Comparison of ENCODE assay signal across 8 cellular contexts in the genomic region with DNA sequence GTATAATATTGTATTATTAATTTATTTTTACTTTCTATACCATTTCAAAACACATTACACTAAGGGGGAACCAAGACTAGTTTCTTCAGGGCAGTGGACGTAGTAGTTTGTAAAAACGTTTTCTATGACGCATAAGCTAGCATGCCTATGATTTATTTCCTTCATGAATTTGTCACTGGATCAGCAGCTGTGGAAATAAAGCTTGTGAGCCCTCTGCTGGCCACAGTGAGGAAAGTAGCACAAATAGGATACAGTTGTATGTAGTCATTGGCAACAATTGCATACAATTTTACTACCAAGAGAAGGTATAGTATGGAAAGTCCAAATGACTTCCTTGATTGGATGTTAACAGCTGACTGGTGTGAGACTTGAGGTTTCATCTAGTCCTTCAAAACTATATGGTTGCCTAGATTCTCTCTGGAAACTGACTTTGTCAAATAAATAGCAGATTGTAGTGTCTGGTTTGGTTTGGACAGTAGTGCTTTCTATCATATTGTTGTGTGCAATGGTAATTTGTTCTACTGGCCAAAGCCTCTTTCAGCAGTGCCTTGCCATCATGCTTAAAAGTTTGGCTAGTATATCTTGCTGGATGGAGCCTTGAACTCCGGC. TPM values are rescaled to one million over a fixed set of nuclear protein-coding genes. Genes with fewer than 3 reads are reported as not detected.
A peak's percentile ranks its signal among the peaks of the same experiment; 100 is the strongest.
DNase-seq lines count a peak whose midpoint lies in the region; ATAC-seq, FAIRE-seq and TF ChIP-seq lines count a peak whose summit lies in the region.

No MANE protein-coding gene starts in this region.

- no peak overlapping the region for H2AFZ ChIP-seq in GM12878 (ENCODE audit: control insufficient read depth, low read depth, low read length)

- BruUV-seq in GM12878 (replicated peaks; lab: Mats Ljungman, UMichigan): no TSS peak

- RAD21 ChIA-PET in GM12878 (lab: Charles Lee; ENCODE audit: unreplicated experiment): interaction anchor here (0.6 to 3.3 kb wide), 29 partner anchors 18 to 274 kb away, joined by 3 to 55 read pairs (median 5); a partner anchor contains a TSS

- POLR2A ChIA-PET in GM12878 (lab: Charles Lee): interaction anchor here (1.1 to 1.2 kb wide), 2 partner anchors 62 to 73 kb away, joined by 4 read pairs; a partner anchor contains a TSS

- 23% methylated on average over 4 of the region's 4 CpGs for WGBS in GM12878 (ENCODE audit: insufficient coverage, insufficient replicate concordance, low lambda C conversion rate, missing lambda C conversion rate)

- TF ChIP-seq CTCF in GM12878 (IDR thresholded peaks at IDR 0.05 in 2 of 3, conservative IDR thresholded peaks at IDR 0.05 in 1 of 3; ENCODE audit: control insufficient read depth in 2 of 3, extremely low read depth in 1 of 3, insufficient read depth in 1 of 3, low read depth in 3 of 3, low read length in 3 of 3): peak; percentile 69 to 91 (median 81); a peak in 5 of 6 replicates

- DNase-seq in A172 (ENCODE audit: low spot score) (peak; percentile 66), GM18507 (ENCODE audit: extremely low spot score, insufficient read length, low read depth) (no peak), NCI-H187 (lab: John Stamatoyannopoulos, UW) (peak; percentile 27 to 60), T-helper 2 cell (peak in 3 of 5 experiments; percentile 15 to 71 (median 24)), GM12878 (ENCODE audit: low read depth, low spot score) (peak; percentile 25), hypothalamus (lab: John Stamatoyannopoulos, UW) (peak in 27 of 51 donors; percentile 2 to 68 (median 24))
- peak; percentile 23 to 33 for DNase-seq in stimulated activated CD4-positive, alpha-beta T cell treated with anti-CD3 and anti-CD28 coated beads, Interleukin-12 subunit alpha, Interleukin-12 subunit beta, amount 100 ng/mL, for 24 hours (ENCODE audit: low read depth in 2 of 2)

- H3K27ac ChIP-seq in GM12878 (ENCODE audit: control insufficient read depth, insufficient read depth): no peak overlapping the region

- no peak for TF ChIP-seq EP300 in GM12878 (IDR thresholded peaks at IDR 0.05; ENCODE audit: borderline replicate concordance in 1 of 2, control insufficient read depth in 1 of 2, low read depth in 2 of 2, low read length in 2 of 2)

- H3K4me3 ChIP-seq in GM12878: no peak overlapping the region

- CTCF ChIA-PET in GM12878 (lab: Yijun Ruan, JAX): interaction anchor here (0.8 to 7.6 kb wide), 36 partner anchors 10 to 353 kb away, joined by 3 to 126 read pairs (median 5); a partner anchor contains a TSS

- no peaks in the 10 kb centered on the region for H4K20me1 ChIP-seq in GM12878 (ENCODE audit: control insufficient read depth, insufficient read depth)

- FAIRE-seq in GM18507 (lab: Jason Lieb, UNC) (peak; percentile 84), GM12878 (lab: Jason Lieb, UNC) (peak; percentile 80)

- TF ChIP-seq POLR2A in GM12878 (IDR thresholded peaks at IDR 0.05; ENCODE audit: low read depth, low read length): no peak

- ATAC-seq in GM12878 (peak; percentile 96), HG03460 (IDR thresholded peaks at IDR 0.05; ENCODE audit: unreplicated experiment) (no peak)

- intact Hi-C loops in GM12878 (cut with micrococcal nuclease; ENCODE audit: unreplicated experiment): loop anchor here (1.0 to 5.0 kb wide), 5 partner anchors 62 to 333 kb away; a partner anchor contains a TSS

- H3K9me3 ChIP-seq in GM12878 (replicated peaks; ENCODE audit: control insufficient read depth, insufficient read depth, low read length): no peaks in the 10 kb centered on the region

- H3K4me1 ChIP-seq in GM12878 (ENCODE audit: control insufficient read depth, insufficient read depth, low read length): no peaks in the 10 kb centered on the region

- TF ChIP-seq RAD21 in GM12878 (IDR thresholded peaks at IDR 0.05; ENCODE audit: insufficient read depth, low read depth, low read length): peak; percentile 92

- in situ Hi-C loops in GM12878 (cut with MboI): loop anchor here (5.0 kb wide), 1 partner anchor 208 kb away; no protein-coding TSS in a partner anchor

- H3K9ac ChIP-seq in GM12878 (ENCODE audit: control insufficient read depth, insufficient read depth, low read length): no peak overlapping the region

- H3K27me3 ChIP-seq in GM12878 (replicated peaks in 1 of 2; ENCODE audit: control insufficient read depth in 2 of 2, insufficient read depth in 2 of 2, low read length in 1 of 2): no peaks in the 10 kb centered on the region

- H3K36me3 ChIP-seq in GM12878 (ENCODE audit: control insufficient read depth in 2 of 2, insufficient read depth in 2 of 2, low read length in 1 of 2): peaks cover 3 to 19% of the 10 kb centered on the region in 2 experiments

- no peaks in the 10 kb centered on the region for H3K79me2 ChIP-seq in GM12878 (ENCODE audit: control insufficient read depth, insufficient read depth, low read length)

- no peak overlapping the region for H3K4me2 ChIP-seq in GM12878 (ENCODE audit: control insufficient read depth, insufficient read depth)

- SMC1A ChIA-PET in GM12878 (lab: Charles Lee; ENCODE audit: uncharacterized antibody, unreplicated experiment): interaction anchor here (0.6 to 3.8 kb wide), 43 partner anchors 9 to 330 kb away, joined by 3 to 62 read pairs (median 6); a partner anchor contains a TSS

TF ChIP-seq in GM12878, 131 proteins besides CTCF, POLR2A, EP300 and RAD21 (continues in another document):
- TF ChIP-seq JUNB (IDR thresholded peaks at IDR 0.05) (no peak), YY1 (IDR thresholded peaks at IDR 0.05; ENCODE audit: low read depth, low read length) (0 out of 2 replicates have a peak, but pooled peaks have one; percentile 26), SMC3 (IDR thresholded peaks at IDR 0.05; ENCODE audit: borderline replicate concordance, low read length) (peak; percentile 98), WRNIP1 (IDR thresholded peaks at IDR 0.05; ENCODE audit: borderline replicate concordance, low read depth, low read length) (0 out of 2 replicates have a peak, but pooled peaks have one; percentile 37), ETV6 (conservative IDR thresholded peaks at IDR 0.05 in 1 of 2, IDR thresholded peaks at IDR 0.05 in 1 of 2; ENCODE audit: borderline replicate concordance in 1 of 2, low read depth in 1 of 2) (no peak), SMARCA5 (IDR thresholded peaks at IDR 0.05) (0 out of 2 replicates have a peak, but pooled peaks have one; percentile 59), YBX1 (IDR thresholded peaks at IDR 0.05) (no peak), RUNX3 (IDR thresholded peaks at IDR 0.05; ENCODE audit: low read length) (no peak), CREB1 (IDR thresholded peaks at IDR 0.05; ENCODE audit: low read depth) (peak; percentile 88), ATF7 (IDR thresholded peaks at IDR 0.05; ENCODE audit: low read depth) (0 out of 2 replicates have a peak, but pooled peaks have one; percentile 23), RELA (IDR thresholded peaks at IDR 0.05; ENCODE audit: borderline replicate concordance, partially characterized antibody) (no peak), ZNF24 (IDR thresholded peaks at IDR 0.05) (0 out of 2 replicates have a peak, but pooled peaks have one; percentile 9), CREM (IDR thresholded peaks at IDR 0.05; ENCODE audit: low read depth) (peak; percentile 60; the same call in 1 of the 2 replicates), RCOR1 (conservative IDR thresholded peaks at IDR 0.05; ENCODE audit: low read depth, low read length) (no peak), RFX5 (IDR thresholded peaks at IDR 0.05; ENCODE audit: low read depth, low read length) (no peak), TCF12 (IDR thresholded peaks at IDR 0.05; ENCODE audit: low read depth, low read length) (0 out of 2 replicates have a peak, but pooled peaks have one; percentile 25), MXI1 (IDR thresholded peaks at IDR 0.05; ENCODE audit: low read depth, low read length) (peak; percentile 26; the same call in 1 of the 2 replicates)
- TF ChIP-seq, protein P1, sequence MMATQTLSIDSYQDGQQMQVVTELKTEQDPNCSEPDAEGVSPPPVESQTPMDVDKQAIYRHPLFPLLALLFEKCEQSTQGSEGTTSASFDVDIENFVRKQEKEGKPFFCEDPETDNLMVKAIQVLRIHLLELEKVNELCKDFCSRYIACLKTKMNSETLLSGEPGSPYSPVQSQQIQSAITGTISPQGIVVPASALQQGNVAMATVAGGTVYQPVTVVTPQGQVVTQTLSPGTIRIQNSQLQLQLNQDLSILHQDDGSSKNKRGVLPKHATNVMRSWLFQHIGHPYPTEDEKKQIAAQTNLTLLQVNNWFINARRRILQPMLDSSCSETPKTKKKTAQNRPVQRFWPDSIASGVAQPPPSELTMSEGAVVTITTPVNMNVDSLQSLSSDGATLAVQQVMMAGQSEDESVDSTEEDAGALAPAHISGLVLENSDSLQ (IDR thresholded peaks at IDR 0.05): peak; percentile 38; the same call in 1 of the 2 replicates

RNA-seq across cellular contexts. Expression of a gene that starts 24.3 kb away (rescaled TPM):
- not detected in 2 replicates for total RNA-seq in A172 (2014; rRNA removed; shearing (Covaris generic))
- 0.15 and 0.21 TPM in 2 replicates for total RNA-seq in GM12878 (2013; cell fraction: nucleolus; rRNA removed)
- total RNA-seq in GM12878 (2014; rRNA removed) (0.06 TPM in 1 of 2 replicates, not detected in the other), GM12878 (2014; rRNA removed; fragmentation: Illumina TruSeq; extraction: Trizol) (0.05 TPM in 1 of 2 replicates, not detected in the other), GM12878 (2021) (0.08 TPM in 1 of 2 replicates, not detected in the other)
- not detected for polyA plus RNA-seq in GM12878 (2011; ENCODE audit: low read depth)
- polyA plus RNA-seq in GM12878 (2011; rRNA removed) (0.01 and 0.03 TPM in 2 replicates), GM12878 (2014; fragmentation: Illumina TruSeq; extraction: Trizol) (0.01 TPM in 1 of 2 replicates, not detected in the other), GM12878 (2014; fragmentation: Nextera tagmentation; extraction: Ambion mirVana) (not detected), GM12878 (2014; rRNA removed) (0.03 TPM in 1 of 2 replicates, not detected in the other), GM12878 (2016; fragmentation: Nextera tagmentation; extraction: Ambion mirVana) (not detected)
- 0.01 and 0.02 TPM in 2 replicates for polyA plus RNA-seq in GM12878 (2011; cell fraction: cytosol; rRNA removed)
- 0.06 TPM in 2 replicates for polyA plus RNA-seq in GM12878 (2011; cell fraction: nucleus; rRNA removed)
- polyA plus RNA-seq in GM12878 (2012): 0.01 and 0.04 TPM in 2 replicates
- polyA minus RNA-seq in GM12878 (2011; rRNA and poly(A)+ RNA removed): not detected in 2 replicates
- not detected in 2 replicates for polyA minus RNA-seq in GM12878 (2011; cell fraction: cytosol; rRNA and poly(A)+ RNA removed)
- not detected in 2 replicates for polyA minus RNA-seq in GM12878 (2011; cell fraction: nucleus; rRNA and poly(A)+ RNA removed)
